In the genomic region with DNA sequence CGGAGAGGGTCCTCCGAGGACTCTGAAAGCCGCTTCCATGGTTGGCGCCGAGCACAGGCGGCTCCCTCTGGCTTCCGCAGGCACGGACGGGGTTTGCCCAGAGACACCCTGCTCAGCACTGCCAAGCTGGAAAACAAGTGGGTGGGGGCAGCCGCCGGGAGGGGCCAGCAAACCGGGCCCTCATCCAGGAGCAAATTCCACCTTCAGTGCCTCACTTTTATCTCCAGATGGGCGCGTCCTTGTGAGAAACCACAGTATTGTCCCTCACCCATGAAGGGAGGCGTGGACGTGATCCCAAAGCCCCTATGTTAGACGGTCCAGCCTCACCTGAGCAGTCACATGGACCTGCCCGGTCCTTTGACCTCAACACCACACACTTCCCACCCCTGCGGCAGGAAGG, we compare ENCODE assay signal across 1 cellular context.
TF ChIP-seq lines count a peak whose summit lies in the region.

No MANE protein-coding gene starts in this region.

TF ChIP-seq in GM23338, 12 proteins besides CTCF, POLR2A, EP300 and RAD21:
- no peak for TF ChIP-seq EZH2 (IDR thresholded peaks at IDR 0.05; ENCODE audit: low read depth, unreplicated experiment)
- no peak for TF ChIP-seq JUNB (IDR thresholded peaks at IDR 0.05; ENCODE audit: unreplicated experiment)
- TF ChIP-seq STAT1 (IDR thresholded peaks at IDR 0.05; ENCODE audit: unreplicated experiment) = no peak
- TF ChIP-seq, protein P1, sequence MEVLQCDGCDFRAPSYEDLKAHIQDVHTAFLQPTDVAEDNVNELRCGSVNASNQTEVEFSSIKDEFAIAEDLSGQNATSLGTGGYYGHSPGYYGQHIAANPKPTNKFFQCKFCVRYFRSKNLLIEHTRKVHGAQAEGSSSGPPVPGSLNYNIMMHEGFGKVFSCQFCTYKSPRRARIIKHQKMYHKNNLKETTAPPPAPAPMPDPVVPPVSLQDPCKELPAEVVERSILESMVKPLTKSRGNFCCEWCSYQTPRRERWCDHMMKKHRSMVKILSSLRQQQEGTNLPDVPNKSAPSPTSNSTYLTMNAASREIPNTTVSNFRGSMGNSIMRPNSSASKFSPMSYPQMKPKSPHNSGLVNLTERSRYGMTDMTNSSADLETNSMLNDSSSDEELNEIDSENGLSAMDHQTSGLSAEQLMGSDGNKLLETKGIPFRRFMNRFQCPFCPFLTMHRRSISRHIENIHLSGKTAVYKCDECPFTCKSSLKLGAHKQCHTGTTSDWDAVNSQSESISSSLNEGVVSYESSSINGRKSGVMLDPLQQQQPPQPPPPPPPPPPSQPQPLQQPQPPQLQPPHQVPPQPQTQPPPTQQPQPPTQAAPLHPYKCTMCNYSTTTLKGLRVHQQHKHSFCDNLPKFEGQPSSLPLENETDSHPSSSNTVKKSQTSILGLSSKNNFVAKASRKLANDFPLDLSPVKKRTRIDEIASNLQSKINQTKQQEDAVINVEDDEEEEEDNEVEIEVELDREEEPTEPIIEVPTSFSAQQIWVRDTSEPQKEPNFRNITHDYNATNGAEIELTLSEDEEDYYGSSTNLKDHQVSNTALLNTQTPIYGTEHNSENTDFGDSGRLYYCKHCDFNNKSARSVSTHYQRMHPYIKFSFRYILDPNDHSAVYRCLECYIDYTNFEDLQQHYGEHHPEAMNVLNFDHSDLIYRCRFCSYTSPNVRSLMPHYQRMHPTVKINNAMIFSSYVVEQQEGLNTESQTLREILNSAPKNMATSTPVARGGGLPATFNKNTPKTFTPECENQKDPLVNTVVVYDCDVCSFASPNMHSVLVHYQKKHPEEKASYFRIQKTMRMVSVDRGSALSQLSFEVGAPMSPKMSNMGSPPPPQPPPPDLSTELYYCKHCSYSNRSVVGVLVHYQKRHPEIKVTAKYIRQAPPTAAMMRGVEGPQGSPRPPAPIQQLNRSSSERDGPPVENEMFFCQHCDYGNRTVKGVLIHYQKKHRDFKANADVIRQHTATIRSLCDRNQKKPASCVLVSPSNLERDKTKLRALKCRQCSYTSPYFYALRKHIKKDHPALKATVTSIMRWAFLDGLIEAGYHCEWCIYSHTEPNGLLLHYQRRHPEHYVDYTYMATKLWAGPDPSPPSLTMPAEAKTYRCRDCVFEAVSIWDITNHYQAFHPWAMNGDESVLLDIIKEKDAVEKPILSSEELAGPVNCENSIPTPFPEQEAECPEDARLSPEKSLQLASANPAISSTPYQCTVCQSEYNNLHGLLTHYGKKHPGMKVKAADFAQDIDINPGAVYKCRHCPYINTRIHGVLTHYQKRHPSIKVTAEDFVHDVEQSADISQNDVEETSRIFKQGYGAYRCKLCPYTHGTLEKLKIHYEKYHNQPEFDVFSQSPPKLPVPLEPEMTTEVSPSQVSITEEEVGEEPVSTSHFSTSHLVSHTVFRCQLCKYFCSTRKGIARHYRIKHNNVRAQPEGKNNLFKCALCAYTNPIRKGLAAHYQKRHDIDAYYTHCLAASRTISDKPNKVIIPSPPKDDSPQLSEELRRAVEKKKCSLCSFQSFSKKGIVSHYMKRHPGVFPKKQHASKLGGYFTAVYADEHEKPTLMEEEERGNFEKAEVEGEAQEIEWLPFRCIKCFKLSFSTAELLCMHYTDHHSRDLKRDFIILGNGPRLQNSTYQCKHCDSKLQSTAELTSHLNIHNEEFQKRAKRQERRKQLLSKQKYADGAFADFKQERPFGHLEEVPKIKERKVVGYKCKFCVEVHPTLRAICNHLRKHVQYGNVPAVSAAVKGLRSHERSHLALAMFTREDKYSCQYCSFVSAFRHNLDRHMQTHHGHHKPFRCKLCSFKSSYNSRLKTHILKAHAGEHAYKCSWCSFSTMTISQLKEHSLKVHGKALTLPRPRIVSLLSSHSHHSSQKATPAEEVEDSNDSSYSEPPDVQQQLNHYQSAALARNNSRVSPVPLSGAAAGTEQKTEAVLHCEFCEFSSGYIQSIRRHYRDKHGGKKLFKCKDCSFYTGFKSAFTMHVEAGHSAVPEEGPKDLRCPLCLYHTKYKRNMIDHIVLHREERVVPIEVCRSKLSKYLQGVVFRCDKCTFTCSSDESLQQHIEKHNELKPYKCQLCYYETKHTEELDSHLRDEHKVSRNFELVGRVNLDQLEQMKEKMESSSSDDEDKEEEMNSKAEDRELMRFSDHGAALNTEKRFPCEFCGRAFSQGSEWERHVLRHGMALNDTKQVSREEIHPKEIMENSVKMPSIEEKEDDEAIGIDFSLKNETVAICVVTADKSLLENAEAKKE (CRISPR knock-in tag; IDR thresholded peaks at IDR 0.05) = no peak
- no peak for TF ChIP-seq ZNF114 (CRISPR knock-in tag; IDR thresholded peaks at IDR 0.05)
- TF ChIP-seq ZNF331 (CRISPR knock-in tag; IDR thresholded peaks at IDR 0.05; ENCODE audit: low read depth) = no peak
- TF ChIP-seq CREB1 (CRISPR knock-in tag; IDR thresholded peaks at IDR 0.05; ENCODE audit: low read depth) = no peak
- no peak for TF ChIP-seq NANOG (IDR thresholded peaks at IDR 0.05; ENCODE audit: borderline replicate concordance)
- TF ChIP-seq, protein P2, sequence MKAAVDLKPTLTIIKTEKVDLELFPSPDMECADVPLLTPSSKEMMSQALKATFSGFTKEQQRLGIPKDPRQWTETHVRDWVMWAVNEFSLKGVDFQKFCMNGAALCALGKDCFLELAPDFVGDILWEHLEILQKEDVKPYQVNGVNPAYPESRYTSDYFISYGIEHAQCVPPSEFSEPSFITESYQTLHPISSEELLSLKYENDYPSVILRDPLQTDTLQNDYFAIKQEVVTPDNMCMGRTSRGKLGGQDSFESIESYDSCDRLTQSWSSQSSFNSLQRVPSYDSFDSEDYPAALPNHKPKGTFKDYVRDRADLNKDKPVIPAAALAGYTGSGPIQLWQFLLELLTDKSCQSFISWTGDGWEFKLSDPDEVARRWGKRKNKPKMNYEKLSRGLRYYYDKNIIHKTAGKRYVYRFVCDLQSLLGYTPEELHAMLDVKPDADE (IDR thresholded peaks at IDR 0.05) = no peak
